1 cellular context compared by ENCODE assay signal in genomic region chr19:35994868-35995654, GRCh38.
TF ChIP-seq lines count a peak whose summit lies in the region.

Gene SDHAF1 (plus strand): TSS chr19:35995188. CDS start chr19:35995275, 87 bp downstream.

TF ChIP-seq in K562, 482 proteins besides CTCF, POLR2A, EP300 and RAD21 (continued from another document and continues in another):
- TF ChIP-seq ZNF518B (CRISPR knock-in tag; IDR thresholded peaks at IDR 0.05) (no peak), ZNF639 (CRISPR knock-in tag; conservative IDR thresholded peaks at IDR 0.05 in 1 of 2, IDR thresholded peaks at IDR 0.05 in 1 of 2) (0 out of 4 replicates have a peak, but pooled peaks of 1 of the 2 experiments have one; percentile 67), ZNF79 (CRISPR knock-in tag; IDR thresholded peaks at IDR 0.05; ENCODE audit: low read depth) (no peak), U2AF1 (optimal IDR thresholded peaks at IDR 0.05; ENCODE audit: low read depth, low read length) (peak; percentile 63), DIDO1 (tag; IDR thresholded peaks at IDR 0.05; ENCODE audit: low read depth) (peak; percentile 30; the same call in 1 of the 2 replicates), CHD1 (IDR thresholded peaks at IDR 0.05; ENCODE audit: low read length) (peak; percentile 69), E2F8 (IDR thresholded peaks at IDR 0.05; ENCODE audit: low read depth, partially characterized antibody) (peak; percentile 88), ZNF134 (CRISPR knock-in tag; conservative IDR thresholded peaks at IDR 0.05) (no peak), ATF7 (IDR thresholded peaks at IDR 0.05) (peak; percentile 85), ELF4 (CRISPR knock-in tag; IDR thresholded peaks at IDR 0.05) (peak; percentile 81; the same call in 1 of the 2 replicates), HDAC1 (IDR thresholded peaks at IDR 0.05) (peak in 1 of 2 experiments; percentile 86; a peak in 2 of 4 replicates), JUND (IDR thresholded peaks at IDR 0.05; ENCODE audit: borderline replicate concordance, low read depth, low read length) (peak; percentile 54; the same call in 1 of the 2 replicates), JUND (tag; IDR thresholded peaks at IDR 0.05; ENCODE audit: borderline replicate concordance, low read depth, low read length) (no peak; the same call in 2 of the 3 replicates), ETV5 (CRISPR knock-in tag; IDR thresholded peaks at IDR 0.05; ENCODE audit: low read depth) (peak; percentile 83), SP2 (IDR thresholded peaks at IDR 0.05; ENCODE audit: extremely low read depth, low read depth, low read length, poor library complexity, severe bottlenecking) (peak; percentile 58), HBP1 (CRISPR knock-in tag; IDR thresholded peaks at IDR 0.05) (0 out of 2 replicates have a peak, but pooled peaks have one; percentile 64), POLR2B (IDR thresholded peaks at IDR 0.05; ENCODE audit: low read depth, partially characterized antibody) (peak; percentile 78), C11orf30 (IDR thresholded peaks at IDR 0.05; ENCODE audit: low read depth) (peak; percentile 54), NR2C2 (CRISPR knock-in tag; IDR thresholded peaks at IDR 0.05) (peak; percentile 93), NR2C2 (tag; IDR thresholded peaks at IDR 0.05) (peak; percentile 99), CXXC5 (CRISPR knock-in tag; IDR thresholded peaks at IDR 0.05) (peak; percentile 91), HMBOX1 (IDR thresholded peaks at IDR 0.05) (no peak), GABPB1 (CRISPR knock-in tag; IDR thresholded peaks at IDR 0.05) (peak; percentile 92), ARID4B (CRISPR knock-in tag; IDR thresholded peaks at IDR 0.05) (peak; percentile 93), CREB3L1 (IDR thresholded peaks at IDR 0.05; ENCODE audit: borderline replicate concordance, low read depth) (peak; percentile 90; the same call in 1 of the 2 replicates), CCNT2 (IDR thresholded peaks at IDR 0.05; ENCODE audit: borderline replicate concordance, extremely low read depth, insufficient read length, low read depth, low read length) (peak; percentile 11)
